Comparison of ENCODE assay signal across 1 cellular context in the genomic region with DNA sequence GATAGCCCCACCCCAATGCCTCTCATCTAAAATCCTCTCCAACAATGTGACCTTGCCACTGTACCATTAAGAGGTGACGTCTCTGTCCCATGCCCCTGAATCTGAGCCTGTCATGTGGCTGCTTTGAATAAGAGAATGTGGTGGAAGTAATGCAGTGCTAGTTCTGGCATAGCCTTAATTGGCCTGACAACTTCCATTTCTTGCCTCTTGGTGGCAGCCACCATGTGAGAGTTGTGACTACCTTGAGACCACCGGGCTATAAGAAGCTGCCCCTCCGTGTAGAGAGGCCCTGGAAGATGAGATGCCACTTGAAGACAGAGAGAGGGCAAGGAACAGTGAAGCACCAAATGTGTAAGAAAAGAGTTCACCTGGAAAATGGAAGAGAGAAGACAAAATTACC.
TF ChIP-seq lines count a peak whose summit lies in the region.

No MANE protein-coding gene starts in this region.

TF ChIP-seq in HepG2, 621 proteins besides CTCF, POLR2A, EP300 and RAD21 (continued from another document):
- TF ChIP-seq SP1 (IDR thresholded peaks at IDR 0.05) (no peak), SP1 (CRISPR knock-in tag; IDR thresholded peaks at IDR 0.05) (no peak), ZNF788 (CRISPR knock-in tag; IDR thresholded peaks at IDR 0.05; ENCODE audit: borderline replicate concordance) (no peak), HMGXB4 (CRISPR knock-in tag; IDR thresholded peaks at IDR 0.05; ENCODE audit: borderline replicate concordance in 1 of 2, low read depth in 1 of 2) (no peak), THAP7 (CRISPR knock-in tag; IDR thresholded peaks at IDR 0.05) (no peak), KMT2B (CRISPR knock-in tag; IDR thresholded peaks at IDR 0.05) (no peak)
